In the genomic region with DNA sequence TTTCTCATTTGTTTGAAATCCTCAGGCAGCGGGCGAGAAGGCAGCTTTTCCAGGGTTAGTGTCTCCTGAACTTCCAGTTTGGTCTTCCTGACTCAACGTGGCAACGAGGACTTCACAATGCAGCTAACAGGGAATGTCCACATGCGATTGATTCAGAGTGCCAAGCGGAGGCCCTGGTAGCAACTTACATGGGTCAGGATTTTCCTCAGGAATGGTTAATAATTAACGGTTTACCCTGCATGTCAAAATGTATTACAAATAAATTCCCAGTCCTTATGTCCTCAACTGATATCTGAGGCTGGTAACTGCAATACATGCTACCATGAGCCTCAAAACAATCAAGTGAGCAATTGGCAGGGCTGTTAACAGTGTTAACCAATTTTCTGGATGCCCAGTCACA, we compare ENCODE assay signal across 15 cellular contexts.
"Had no signal": no experiment of that assay in that cellular context is flagged by ENCODE, and none has a peak within 500 bp of the region (broad histone marks: within the 10 kb centered on the region; RNA-seq: fewer than 3 reads in every experiment).

No MANE protein-coding gene starts in this region.

- H3K4me3 ChIP-seq: colonic mucosa, heart right ventricle, right atrium auricular region, smooth muscle cell had no signal

- H3K9me3 ChIP-seq: colonic mucosa, heart right ventricle, right atrium auricular region had no signal

- DNase-seq: colonic mucosa; effector CD4-positive, alpha-beta T cell; heart right ventricle; left cardiac atrium; left ventricle myocardium superior; naive thymus-derived CD4-positive, alpha-beta T cell; nephron progenitor cell; stimulated activated CD4-positive, alpha-beta T cell treated with anti-CD3 and anti-CD28 coated beads, Interleukin-2, amount 100 ng/mL, for 48 hours; stimulated activated naive CD4-positive, alpha-beta T cell treated with Interleukin-2 at 50 U/mL for 16 hours; trophoblast cell had no signal

- FAIRE-seq: frontal cortex, keratinocyte had no signal

- H3K36me3 ChIP-seq: colonic mucosa, heart right ventricle, right atrium auricular region had no signal

- H3K4me1 ChIP-seq: colonic mucosa, heart right ventricle, right atrium auricular region had no signal

- H3K27me3 ChIP-seq: right atrium auricular region had no signal

- ATAC-seq: esophagus mucosa; heart right ventricle; left cardiac atrium; left ventricle myocardium superior; naive thymus-derived CD4-positive, alpha-beta T cell had no signal

- H3K27ac ChIP-seq: colonic mucosa, heart right ventricle, right atrium auricular region had no signal
